In genomic region chr15:64685230-64685886, GRCh38 we compare ENCODE assay signal across 1 cellular context.
TF ChIP-seq lines count a peak whose summit lies in the region.

No MANE protein-coding gene starts in this region.

TF ChIP-seq in WTC11, 78 proteins besides CTCF, POLR2A, EP300 and RAD21 (continued from another document):
- TF ChIP-seq MLX (CRISPR knock-in tag; IDR thresholded peaks at IDR 0.05) (no peak), ATF6 (CRISPR knock-in tag; IDR thresholded peaks at IDR 0.05) (no peak), TEAD4 (CRISPR knock-in tag; IDR thresholded peaks at IDR 0.05) (no peak), ERG (CRISPR knock-in tag; IDR thresholded peaks at IDR 0.05) (no peak; the same call in 1 of the 2 replicates), NFATC4 (CRISPR knock-in tag; IDR thresholded peaks at IDR 0.05) (0 out of 2 replicates have a peak, but pooled peaks have one; percentile 10), E2F5 (CRISPR knock-in tag; IDR thresholded peaks at IDR 0.05) (no peak), AFF4 (CRISPR knock-in tag; IDR thresholded peaks at IDR 0.05; ENCODE audit: borderline replicate concordance) (no peak), STAT6 (CRISPR knock-in tag; conservative IDR thresholded peaks at IDR 0.05; ENCODE audit: low read depth) (no peak), EMX1 (CRISPR knock-in tag; IDR thresholded peaks at IDR 0.05) (no peak), HMGXB4 (CRISPR knock-in tag; IDR thresholded peaks at IDR 0.05) (no peak), ZNF416 (CRISPR knock-in tag; IDR thresholded peaks at IDR 0.05) (no peak)
TF ChIP-seq in WTC11: peak in this region for 6.
